In the genomic region with DNA sequence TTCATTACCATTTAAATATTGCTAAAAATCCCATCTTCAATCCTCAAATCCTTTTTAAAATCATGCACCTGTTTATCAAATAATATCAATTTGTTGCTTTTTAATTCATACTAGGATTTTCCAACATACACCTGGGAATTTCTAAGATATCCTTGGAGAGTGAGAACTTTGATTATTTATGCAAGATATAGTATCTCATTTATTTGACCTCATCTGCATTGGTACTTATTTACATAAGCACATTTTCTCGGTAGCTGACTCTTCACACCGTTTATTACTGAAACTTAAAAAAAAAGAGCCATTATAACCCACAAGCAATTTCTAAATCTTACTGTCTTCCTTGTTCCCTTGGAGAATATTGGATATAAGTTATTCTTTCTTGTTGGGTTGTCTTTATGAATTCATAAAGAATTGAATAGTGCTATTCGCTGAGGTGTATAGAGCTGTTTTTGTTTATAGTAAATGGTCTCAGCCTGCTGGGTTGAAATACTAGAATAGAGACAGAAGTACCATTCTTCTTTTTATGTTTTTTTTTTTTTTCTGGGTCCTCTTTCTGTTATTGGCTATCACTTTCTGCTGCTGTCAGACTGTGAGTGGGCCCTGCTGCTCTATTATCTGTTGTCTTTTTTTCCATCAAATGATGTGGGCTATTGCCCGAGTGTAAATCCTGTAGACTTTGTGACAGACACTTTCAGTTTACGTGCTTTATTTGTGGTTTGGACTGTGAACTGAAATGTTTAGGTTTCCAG, we compare ENCODE assay signal across 1 cellular context.
TF ChIP-seq lines count a peak whose summit lies in the region.

No MANE protein-coding gene starts in this region.

TF ChIP-seq in GM12878, 131 proteins besides CTCF, POLR2A, EP300 and RAD21 (continues in another document):
- TF ChIP-seq MEF2A (IDR thresholded peaks at IDR 0.05; ENCODE audit: insufficient read depth, low read depth, low read length): no peak
- TF ChIP-seq, protein P1, sequence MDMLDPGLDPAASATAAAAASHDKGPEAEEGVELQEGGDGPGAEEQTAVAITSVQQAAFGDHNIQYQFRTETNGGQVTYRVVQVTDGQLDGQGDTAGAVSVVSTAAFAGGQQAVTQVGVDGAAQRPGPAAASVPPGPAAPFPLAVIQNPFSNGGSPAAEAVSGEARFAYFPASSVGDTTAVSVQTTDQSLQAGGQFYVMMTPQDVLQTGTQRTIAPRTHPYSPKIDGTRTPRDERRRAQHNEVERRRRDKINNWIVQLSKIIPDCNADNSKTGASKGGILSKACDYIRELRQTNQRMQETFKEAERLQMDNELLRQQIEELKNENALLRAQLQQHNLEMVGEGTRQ (IDR thresholded peaks at IDR 0.05; ENCODE audit: borderline replicate concordance, low read depth, low read length): no peak
- TF ChIP-seq, protein P2, sequence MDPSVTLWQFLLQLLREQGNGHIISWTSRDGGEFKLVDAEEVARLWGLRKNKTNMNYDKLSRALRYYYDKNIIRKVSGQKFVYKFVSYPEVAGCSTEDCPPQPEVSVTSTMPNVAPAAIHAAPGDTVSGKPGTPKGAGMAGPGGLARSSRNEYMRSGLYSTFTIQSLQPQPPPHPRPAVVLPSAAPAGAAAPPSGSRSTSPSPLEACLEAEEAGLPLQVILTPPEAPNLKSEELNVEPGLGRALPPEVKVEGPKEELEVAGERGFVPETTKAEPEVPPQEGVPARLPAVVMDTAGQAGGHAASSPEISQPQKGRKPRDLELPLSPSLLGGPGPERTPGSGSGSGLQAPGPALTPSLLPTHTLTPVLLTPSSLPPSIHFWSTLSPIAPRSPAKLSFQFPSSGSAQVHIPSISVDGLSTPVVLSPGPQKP (IDR thresholded peaks at IDR 0.05; ENCODE audit: low read depth, low read length): no peak
- no peak for TF ChIP-seq POU2F2 (IDR thresholded peaks at IDR 0.05; ENCODE audit: borderline replicate concordance, low read depth, low read length)
- no peak for TF ChIP-seq MXI1 (IDR thresholded peaks at IDR 0.05; ENCODE audit: low read depth, low read length)
- no peak; the same call in 1 of the 2 replicates for TF ChIP-seq ATF2 (IDR thresholded peaks at IDR 0.05; ENCODE audit: low read length)
- TF ChIP-seq, protein P3, sequence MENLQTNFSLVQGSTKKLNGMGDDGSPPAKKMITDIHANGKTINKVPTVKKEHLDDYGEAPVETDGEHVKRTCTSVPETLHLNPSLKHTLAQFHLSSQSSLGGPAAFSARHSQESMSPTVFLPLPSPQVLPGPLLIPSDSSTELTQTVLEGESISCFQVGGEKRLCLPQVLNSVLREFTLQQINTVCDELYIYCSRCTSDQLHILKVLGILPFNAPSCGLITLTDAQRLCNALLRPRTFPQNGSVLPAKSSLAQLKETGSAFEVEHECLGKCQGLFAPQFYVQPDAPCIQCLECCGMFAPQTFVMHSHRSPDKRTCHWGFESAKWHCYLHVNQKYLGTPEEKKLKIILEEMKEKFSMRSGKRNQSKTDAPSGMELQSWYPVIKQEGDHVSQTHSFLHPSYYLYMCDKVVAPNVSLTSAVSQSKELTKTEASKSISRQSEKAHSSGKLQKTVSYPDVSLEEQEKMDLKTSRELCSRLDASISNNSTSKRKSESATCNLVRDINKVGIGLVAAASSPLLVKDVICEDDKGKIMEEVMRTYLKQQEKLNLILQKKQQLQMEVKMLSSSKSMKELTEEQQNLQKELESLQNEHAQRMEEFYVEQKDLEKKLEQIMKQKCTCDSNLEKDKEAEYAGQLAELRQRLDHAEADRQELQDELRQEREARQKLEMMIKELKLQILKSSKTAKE (IDR thresholded peaks at IDR 0.05; ENCODE audit: low read depth, poor library complexity, severe bottlenecking): peak; percentile 70
- TF ChIP-seq, protein P4, sequence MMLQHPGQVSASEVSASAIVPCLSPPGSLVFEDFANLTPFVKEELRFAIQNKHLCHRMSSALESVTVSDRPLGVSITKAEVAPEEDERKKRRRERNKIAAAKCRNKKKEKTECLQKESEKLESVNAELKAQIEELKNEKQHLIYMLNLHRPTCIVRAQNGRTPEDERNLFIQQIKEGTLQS (IDR thresholded peaks at IDR 0.05; ENCODE audit: borderline replicate concordance, extremely low read depth, low read depth, low read length): no peak
- TF ChIP-seq MAX (IDR thresholded peaks at IDR 0.05; ENCODE audit: low read depth, low read length): no peak
- TF ChIP-seq RELA (IDR thresholded peaks at IDR 0.05; ENCODE audit: borderline replicate concordance, partially characterized antibody): no peak
- no peak for TF ChIP-seq TCF12 (IDR thresholded peaks at IDR 0.05; ENCODE audit: low read depth, low read length)
- no peak for TF ChIP-seq SREBF1 (IDR thresholded peaks at IDR 0.05; ENCODE audit: low read length)
- no peak for TF ChIP-seq ZBTB33 (IDR thresholded peaks at IDR 0.05)
- TF ChIP-seq CBX3 (IDR thresholded peaks at IDR 0.05; ENCODE audit: borderline replicate concordance, low read depth): no peak
- TF ChIP-seq NFIC (IDR thresholded peaks at IDR 0.05; ENCODE audit: low read depth, low read length): 0 out of 2 replicates have a peak, but pooled peaks have one; percentile 15
- peak; percentile 25; the same call in 1 of the 2 replicates for TF ChIP-seq RELB (IDR thresholded peaks at IDR 0.05; ENCODE audit: low read depth)
- peak; percentile 70 for TF ChIP-seq RUNX3 (IDR thresholded peaks at IDR 0.05; ENCODE audit: low read length)
- no peak for TF ChIP-seq YY1 (IDR thresholded peaks at IDR 0.05; ENCODE audit: low read depth, low read length)
- TF ChIP-seq GATAD2B (conservative IDR thresholded peaks at IDR 0.05; ENCODE audit: low read depth): no peak
- TF ChIP-seq ZSCAN29 (IDR thresholded peaks at IDR 0.05): no peak
- no peak for TF ChIP-seq SREBF2 (IDR thresholded peaks at IDR 0.05; ENCODE audit: low read length)
- no peak for TF ChIP-seq SUPT20H (IDR thresholded peaks at IDR 0.05; ENCODE audit: borderline replicate concordance, control insufficient read depth, low read depth, low read length)
- no peak for TF ChIP-seq PAX8 (IDR thresholded peaks at IDR 0.05)
- TF ChIP-seq POLR2AphosphoS2 (IDR thresholded peaks at IDR 0.05; ENCODE audit: low read depth, low read length): no peak
- no peak for TF ChIP-seq IKZF1 (conservative IDR thresholded peaks at IDR 0.05)
- TF ChIP-seq, protein P5, sequence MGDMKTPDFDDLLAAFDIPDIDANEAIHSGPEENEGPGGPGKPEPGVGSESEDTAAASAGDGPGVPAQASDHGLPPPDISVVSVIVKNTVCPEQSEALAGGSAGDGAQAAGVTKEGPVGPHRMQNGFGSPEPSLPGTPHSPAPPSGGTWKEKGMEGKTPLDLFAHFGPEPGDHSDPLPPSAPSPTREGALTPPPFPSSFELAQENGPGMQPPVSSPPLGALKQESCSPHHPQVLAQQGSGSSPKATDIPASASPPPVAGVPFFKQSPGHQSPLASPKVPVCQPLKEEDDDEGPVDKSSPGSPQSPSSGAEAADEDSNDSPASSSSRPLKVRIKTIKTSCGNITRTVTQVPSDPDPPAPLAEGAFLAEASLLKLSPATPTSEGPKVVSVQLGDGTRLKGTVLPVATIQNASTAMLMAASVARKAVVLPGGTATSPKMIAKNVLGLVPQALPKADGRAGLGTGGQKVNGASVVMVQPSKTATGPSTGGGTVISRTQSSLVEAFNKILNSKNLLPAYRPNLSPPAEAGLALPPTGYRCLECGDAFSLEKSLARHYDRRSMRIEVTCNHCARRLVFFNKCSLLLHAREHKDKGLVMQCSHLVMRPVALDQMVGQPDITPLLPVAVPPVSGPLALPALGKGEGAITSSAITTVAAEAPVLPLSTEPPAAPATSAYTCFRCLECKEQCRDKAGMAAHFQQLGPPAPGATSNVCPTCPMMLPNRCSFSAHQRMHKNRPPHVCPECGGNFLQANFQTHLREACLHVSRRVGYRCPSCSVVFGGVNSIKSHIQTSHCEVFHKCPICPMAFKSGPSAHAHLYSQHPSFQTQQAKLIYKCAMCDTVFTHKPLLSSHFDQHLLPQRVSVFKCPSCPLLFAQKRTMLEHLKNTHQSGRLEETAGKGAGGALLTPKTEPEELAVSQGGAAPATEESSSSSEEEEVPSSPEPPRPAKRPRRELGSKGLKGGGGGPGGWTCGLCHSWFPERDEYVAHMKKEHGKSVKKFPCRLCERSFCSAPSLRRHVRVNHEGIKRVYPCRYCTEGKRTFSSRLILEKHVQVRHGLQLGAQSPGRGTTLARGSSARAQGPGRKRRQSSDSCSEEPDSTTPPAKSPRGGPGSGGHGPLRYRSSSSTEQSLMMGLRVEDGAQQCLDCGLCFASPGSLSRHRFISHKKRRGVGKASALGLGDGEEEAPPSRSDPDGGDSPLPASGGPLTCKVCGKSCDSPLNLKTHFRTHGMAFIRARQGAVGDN (IDR thresholded peaks at IDR 0.05): no peak
- no peak for TF ChIP-seq HCFC1 (IDR thresholded peaks at IDR 0.05; ENCODE audit: low read length)
- no peak for TF ChIP-seq RCOR1 (conservative IDR thresholded peaks at IDR 0.05; ENCODE audit: low read depth, low read length)
- TF ChIP-seq MYC (IDR thresholded peaks at IDR 0.05; ENCODE audit: insufficient read depth, insufficient read length, insufficient replicate concordance, low read length, severe bottlenecking): no peak
- no peak for TF ChIP-seq ZZZ3 (IDR thresholded peaks at IDR 0.05; ENCODE audit: control insufficient read depth, insufficient read length, low read depth)
- TF ChIP-seq IKZF2 (IDR thresholded peaks at IDR 0.05): no peak
- TF ChIP-seq CREB1 (IDR thresholded peaks at IDR 0.05; ENCODE audit: low read depth): 0 out of 2 replicates have a peak, but pooled peaks have one; percentile 11
- no peak for TF ChIP-seq NKRF (conservative IDR thresholded peaks at IDR 0.05)
- no peak for TF ChIP-seq POLR2AphosphoS5 (IDR thresholded peaks at IDR 0.05; ENCODE audit: low read length)
- no peak for TF ChIP-seq CEBPB (IDR thresholded peaks at IDR 0.05; ENCODE audit: borderline replicate concordance in 1 of 2, low read depth in 2 of 2, low read length in 2 of 2)
